In the genomic region with DNA sequence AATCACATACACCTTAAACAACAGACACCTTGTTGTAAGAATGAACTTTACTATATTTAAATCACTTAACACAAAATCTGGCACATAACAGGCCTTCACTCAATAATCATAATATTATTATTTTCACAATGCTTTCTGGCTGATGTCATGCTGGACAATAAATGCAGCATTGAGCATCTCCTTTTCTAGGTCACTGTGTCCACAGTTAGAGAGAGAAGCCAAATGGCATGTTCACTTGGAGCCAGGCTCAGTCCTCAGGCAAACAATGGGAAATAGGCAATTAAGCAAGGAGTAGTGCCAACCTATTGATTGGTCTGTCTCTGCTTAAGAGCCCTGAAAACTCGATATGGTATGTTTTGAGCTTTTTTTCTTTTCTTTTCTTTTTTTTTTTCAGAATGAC, we compare ENCODE assay signal across 1 cellular context.
TF ChIP-seq lines count a peak whose summit lies in the region.

No MANE protein-coding gene starts in this region.

TF ChIP-seq in GM23338, 12 proteins besides CTCF, POLR2A, EP300 and RAD21 (continued from another document):
- no peak for TF ChIP-seq ZNF462 (CRISPR knock-in tag; IDR thresholded peaks at IDR 0.05)
- no peak for TF ChIP-seq ZNF114 (CRISPR knock-in tag; IDR thresholded peaks at IDR 0.05)
- TF ChIP-seq STAT1 (IDR thresholded peaks at IDR 0.05; ENCODE audit: unreplicated experiment), result no peak
- TF ChIP-seq JUNB (IDR thresholded peaks at IDR 0.05; ENCODE audit: unreplicated experiment), result no peak
- TF ChIP-seq, protein P1, sequence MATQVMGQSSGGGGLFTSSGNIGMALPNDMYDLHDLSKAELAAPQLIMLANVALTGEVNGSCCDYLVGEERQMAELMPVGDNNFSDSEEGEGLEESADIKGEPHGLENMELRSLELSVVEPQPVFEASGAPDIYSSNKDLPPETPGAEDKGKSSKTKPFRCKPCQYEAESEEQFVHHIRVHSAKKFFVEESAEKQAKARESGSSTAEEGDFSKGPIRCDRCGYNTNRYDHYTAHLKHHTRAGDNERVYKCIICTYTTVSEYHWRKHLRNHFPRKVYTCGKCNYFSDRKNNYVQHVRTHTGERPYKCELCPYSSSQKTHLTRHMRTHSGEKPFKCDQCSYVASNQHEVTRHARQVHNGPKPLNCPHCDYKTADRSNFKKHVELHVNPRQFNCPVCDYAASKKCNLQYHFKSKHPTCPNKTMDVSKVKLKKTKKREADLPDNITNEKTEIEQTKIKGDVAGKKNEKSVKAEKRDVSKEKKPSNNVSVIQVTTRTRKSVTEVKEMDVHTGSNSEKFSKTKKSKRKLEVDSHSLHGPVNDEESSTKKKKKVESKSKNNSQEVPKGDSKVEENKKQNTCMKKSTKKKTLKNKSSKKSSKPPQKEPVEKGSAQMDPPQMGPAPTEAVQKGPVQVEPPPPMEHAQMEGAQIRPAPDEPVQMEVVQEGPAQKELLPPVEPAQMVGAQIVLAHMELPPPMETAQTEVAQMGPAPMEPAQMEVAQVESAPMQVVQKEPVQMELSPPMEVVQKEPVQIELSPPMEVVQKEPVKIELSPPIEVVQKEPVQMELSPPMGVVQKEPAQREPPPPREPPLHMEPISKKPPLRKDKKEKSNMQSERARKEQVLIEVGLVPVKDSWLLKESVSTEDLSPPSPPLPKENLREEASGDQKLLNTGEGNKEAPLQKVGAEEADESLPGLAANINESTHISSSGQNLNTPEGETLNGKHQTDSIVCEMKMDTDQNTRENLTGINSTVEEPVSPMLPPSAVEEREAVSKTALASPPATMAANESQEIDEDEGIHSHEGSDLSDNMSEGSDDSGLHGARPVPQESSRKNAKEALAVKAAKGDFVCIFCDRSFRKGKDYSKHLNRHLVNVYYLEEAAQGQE (IDR thresholded peaks at IDR 0.05; ENCODE audit: unreplicated experiment), result no peak
- no peak for TF ChIP-seq ZNF331 (CRISPR knock-in tag; IDR thresholded peaks at IDR 0.05; ENCODE audit: low read depth)
TF ChIP-seq in GM23338: peak in this region for 0.
